Comparison of ENCODE assay signal across 18 cellular contexts in the genomic region with DNA sequence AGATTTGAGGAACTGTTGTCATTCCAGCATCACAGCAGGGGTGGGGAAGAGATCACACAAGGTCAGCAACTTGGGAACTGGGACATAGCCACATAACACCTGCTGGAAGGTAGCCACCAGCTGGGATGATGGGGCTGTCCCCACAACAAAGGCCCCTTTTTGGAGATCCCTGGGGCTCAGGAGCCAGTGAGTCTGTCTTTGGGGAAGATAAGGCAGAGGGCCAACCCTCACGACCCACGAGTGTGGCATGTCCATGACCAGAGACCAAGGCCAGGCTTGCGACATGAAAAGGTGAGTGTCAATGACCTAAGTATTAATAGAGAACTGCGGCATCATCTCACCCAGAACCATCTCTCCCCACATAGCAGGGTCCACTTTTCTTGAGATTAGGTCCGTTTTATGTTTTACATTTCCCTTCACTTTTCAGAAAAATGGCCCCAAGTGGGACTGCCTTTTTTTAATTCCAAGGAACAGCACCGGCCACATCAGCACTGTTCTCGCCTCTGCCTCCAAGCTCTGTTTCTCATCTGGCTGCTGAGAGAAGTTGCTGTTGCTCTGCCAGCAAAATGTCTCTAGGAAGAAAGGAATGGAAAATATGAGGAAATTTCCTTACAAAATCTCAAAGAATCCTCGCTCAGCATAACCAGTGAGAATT.
"Had no signal": no experiment of that assay in that cellular context is flagged by ENCODE, and none has a peak within 500 bp of the region (broad histone marks: within the 10 kb centered on the region; RNA-seq: fewer than 3 reads in every experiment).

No MANE protein-coding gene starts in this region.

- H3K4me3 ChIP-seq: ascending aorta, breast epithelium, gastrocnemius medialis, heart left ventricle, psoas muscle, sigmoid colon, testis had no signal

- H3K4me1 Mint-ChIP-seq: activated B cell treated with CpG ODN at 0.5 μM for 24 hours; activated naive CD4-positive, alpha-beta T cell treated with anti-CD3 and anti-CD28 coated beads, Interleukin-2, amount 10 ng/mL, durations not matched to agents 7 days and 5 days; nephron progenitor cell; stimulated activated naive CD8-positive, alpha-beta T cell treated with anti-CD3 and anti-CD28 coated beads, Interleukin-15, amount 100 ng/mL, for 72 hours had no signal

- ATAC-seq: gastrocnemius medialis; psoas muscle; stimulated activated naive CD8-positive, alpha-beta T cell treated with anti-CD3 and anti-CD28 coated beads, Interleukin-15, amount 100 ng/mL, for 72 hours had no signal

- DNase-seq: activated B cell treated with CpG ODN at 0.5 μM for 24 hours; activated CD4-positive, alpha-beta T cell treated with anti-CD3 and anti-CD28 coated beads, Interleukin-2, amount 50 U/mL, for 1 hour; activated naive CD4-positive, alpha-beta T cell treated with anti-CD3 and anti-CD28 coated beads, Interleukin-2, amount 10 ng/mL, durations not matched to agents 7 days and 5 days; activated T-cell treated with anti-CD3 and anti-CD28 coated beads for 4 hours; effector memory CD4-positive, alpha-beta T cell; gastrocnemius medialis; heart left ventricle; kidney; nephron progenitor cell; psoas muscle; sigmoid colon; stimulated activated CD4-positive, alpha-beta T cell treated with anti-CD3 and anti-CD28 coated beads, Interleukin-1b, Interleukin-23, amount 100 ng/mL, for 48 hours; stimulated activated naive CD8-positive, alpha-beta T cell treated with anti-CD3 and anti-CD28 coated beads, Interleukin-15, amount 100 ng/mL, for 72 hours; T-helper 2 cell; testis had no signal

- H3K27me3 ChIP-seq: ascending aorta, breast epithelium, gastrocnemius medialis, heart left ventricle, sigmoid colon, testis had no signal

- H3K4me1 ChIP-seq: ascending aorta, breast epithelium, gastrocnemius medialis, heart left ventricle, psoas muscle, testis had no signal

- H3K27me3 Mint-ChIP-seq: dendritic cell treated with granulocyte-macrophage colony-stimulating factor and Interleukin-4, amounts not matched to agents 40 ng/mL and 50 ng/mL, for 4 days had no signal

- H3K4me3 Mint-ChIP-seq: activated B cell treated with CpG ODN at 0.5 μM for 24 hours; activated naive CD4-positive, alpha-beta T cell treated with anti-CD3 and anti-CD28 coated beads, Interleukin-2, amount 10 ng/mL, durations not matched to agents 7 days and 5 days; dendritic cell treated with granulocyte-macrophage colony-stimulating factor and Interleukin-4, amounts not matched to agents 40 ng/mL and 50 ng/mL, for 4 days; nephron progenitor cell; stimulated activated naive CD8-positive, alpha-beta T cell treated with anti-CD3 and anti-CD28 coated beads, Interleukin-15, amount 100 ng/mL, for 72 hours had no signal

- H3K27ac Mint-ChIP-seq: activated B cell treated with CpG ODN at 0.5 μM for 24 hours; activated naive CD4-positive, alpha-beta T cell treated with anti-CD3 and anti-CD28 coated beads, Interleukin-2, amount 10 ng/mL, durations not matched to agents 7 days and 5 days; dendritic cell treated with granulocyte-macrophage colony-stimulating factor and Interleukin-4, amounts not matched to agents 40 ng/mL and 50 ng/mL, for 4 days; nephron progenitor cell; stimulated activated naive CD8-positive, alpha-beta T cell treated with anti-CD3 and anti-CD28 coated beads, Interleukin-15, amount 100 ng/mL, for 72 hours had no signal

- H3K36me3 Mint-ChIP-seq: activated naive CD4-positive, alpha-beta T cell treated with anti-CD3 and anti-CD28 coated beads, Interleukin-2, amount 10 ng/mL, durations not matched to agents 7 days and 5 days had no signal

- H3K27ac ChIP-seq: ascending aorta, breast epithelium, gastrocnemius medialis, heart left ventricle, psoas muscle, sigmoid colon, testis had no signal

- H3K9me3 Mint-ChIP-seq: activated B cell treated with CpG ODN at 0.5 μM for 24 hours; activated naive CD4-positive, alpha-beta T cell treated with anti-CD3 and anti-CD28 coated beads, Interleukin-2, amount 10 ng/mL, durations not matched to agents 7 days and 5 days; dendritic cell treated with granulocyte-macrophage colony-stimulating factor and Interleukin-4, amounts not matched to agents 40 ng/mL and 50 ng/mL, for 4 days; stimulated activated naive CD8-positive, alpha-beta T cell treated with anti-CD3 and anti-CD28 coated beads, Interleukin-15, amount 100 ng/mL, for 72 hours had no signal

- H3K36me3 ChIP-seq: ascending aorta, breast epithelium, gastrocnemius medialis, heart left ventricle, sigmoid colon had no signal

- H3K9me3 ChIP-seq: ascending aorta, breast epithelium, gastrocnemius medialis, heart left ventricle, psoas muscle, sigmoid colon, testis had no signal
